18 cellular contexts compared by ENCODE assay signal in genomic region chr13:80217614-80218456, GRCh38.
DNase-seq lines count a peak whose midpoint lies in the region; ATAC-seq, FAIRE-seq and TF ChIP-seq lines count a peak whose summit lies in the region.
"Had no signal": no experiment of that assay in that cellular context is flagged by ENCODE, and none has a peak within 500 bp of the region (broad histone marks: within the 10 kb centered on the region; RNA-seq: fewer than 3 reads in every experiment).

No MANE protein-coding gene starts in this region.

- no peaks in the 10 kb centered on the region for H3K9me3 Mint-ChIP-seq in astrocyte (ENCODE audit: unreplicated experiment)
- peaks cover 4% of the 10 kb centered on the region for H3K9me3 Mint-ChIP-seq in activated CD8-positive, alpha-beta memory T cell treated with anti-CD3 and anti-CD28 coated beads, Interleukin-2, amount 10 ng/mL, durations not matched to agents 7 days and 5 days (ENCODE audit: low read depth)

- H4K91ac ChIP-seq in IMR-90 (ENCODE audit: insufficient read depth, low read depth, low read length): peak overlapping the region; percentile 32; the same call in 1 of the 2 replicates

- H2AK9ac ChIP-seq in IMR-90 (replicated peaks; ENCODE audit: low read depth, low read length, poor library complexity): no peak overlapping the region

- TF ChIP-seq CTCF in IMR-90 (conservative IDR thresholded peaks at IDR 0.05; ENCODE audit: low read depth, low read length): no peak
- TF ChIP-seq CTCF in astrocyte (IDR thresholded peaks at IDR 0.05; ENCODE audit: insufficient read depth, low read depth, low read length): no peak
- no peak for TF ChIP-seq CTCF in omental fat pad (IDR thresholded peaks at IDR 0.05)

- H3K4ac ChIP-seq in IMR-90 (ENCODE audit: low read depth, low read length): peak overlapping the region; percentile 77

- no peaks in the 10 kb centered on the region for H3K36me3 ChIP-seq in IMR-90 (ENCODE audit: control insufficient read depth, insufficient read depth, low read length)
- H3K36me3 ChIP-seq in astrocyte (ENCODE audit: insufficient read depth, low read length): no peaks in the 10 kb centered on the region
- H3K36me3 ChIP-seq: MG63, right lobe of liver had no signal

- no peak overlapping the region for H3K27ac ChIP-seq in IMR-90 (ENCODE audit: insufficient read depth, low read length)
- peak overlapping the region; percentile 89 for H3K27ac ChIP-seq in astrocyte (ENCODE audit: low read depth, low read length)
- H3K27ac ChIP-seq: right lobe of liver had no signal

- TF ChIP-seq POLR2A in IMR-90 (IDR thresholded peaks at IDR 0.05; ENCODE audit: low read depth, low read length): no peak

- no peaks in the 10 kb centered on the region for H3K36me3 Mint-ChIP-seq in astrocyte (ENCODE audit: low read depth, unreplicated experiment)
- no peaks in the 10 kb centered on the region for H3K36me3 Mint-ChIP-seq in activated CD8-positive, alpha-beta memory T cell treated with anti-CD3 and anti-CD28 coated beads, Interleukin-2, amount 10 ng/mL, durations not matched to agents 7 days and 5 days
- H3K36me3 Mint-ChIP-seq: CD4-positive, CD25-positive, alpha-beta regulatory T cell; T-cell had no signal

- H3K4me3 ChIP-seq in IMR-90 (ENCODE audit: insufficient read depth, low read depth, low read length) (no peak overlapping the region), astrocyte (ENCODE audit: insufficient read depth, low read depth, low read length) (no peak overlapping the region)
- H3K4me3 ChIP-seq: MG63, right lobe of liver had no signal

- 59% methylated on average over 4 of the region's 7 CpGs; no CpG with 5 or more reads in 1 of the 2 experiments for WGBS in IMR-90 (ENCODE audit: extremely low coverage in 2 of 2, insufficient read length in 1 of 2), 2 experiments

- dilution Hi-C loops in IMR-90 (cut with HindIII; ENCODE audit: low sequenced_read_pairs, unreplicated experiment): no loop called here

- ATAC-seq in IMR-90 (ENCODE audit: low read depth) (no peak), omental fat pad (ENCODE audit: low FRiP score) (no peak)
- no peak for ATAC-seq in activated CD8-positive, alpha-beta memory T cell treated with anti-CD3 and anti-CD28 coated beads, Interleukin-2, amount 10 ng/mL, durations not matched to agents 7 days and 5 days
- ATAC-seq: T-cell had no signal

- peak overlapping the region; percentile 59; the same call in 1 of the 2 replicates for H2AK5ac ChIP-seq in IMR-90 (ENCODE audit: low read depth, low read length)

- H3K4me1 Mint-ChIP-seq in astrocyte (ENCODE audit: low read depth, unreplicated experiment): peaks cover 19% of the 10 kb centered on the region
- H3K4me1 Mint-ChIP-seq in activated CD8-positive, alpha-beta memory T cell treated with anti-CD3 and anti-CD28 coated beads, Interleukin-2, amount 10 ng/mL, durations not matched to agents 7 days and 5 days: no peaks in the 10 kb centered on the region
- H3K4me1 Mint-ChIP-seq: CD4-positive, CD25-positive, alpha-beta regulatory T cell; T-cell had no signal

- peaks cover 9% of the 10 kb centered on the region for H3K4me1 ChIP-seq in IMR-90 (ENCODE audit: control insufficient read depth, insufficient read depth, low read length)
- H3K4me1 ChIP-seq in astrocyte (ENCODE audit: insufficient read depth, low read length): peaks cover 30% of the 10 kb centered on the region

- H2BK20ac ChIP-seq in IMR-90 (ENCODE audit: low read depth, low read length): peak overlapping the region; percentile 66; the same call in 1 of the 2 replicates

- H3K9ac ChIP-seq in IMR-90 (ENCODE audit: low read depth, low read length) (no peak overlapping the region), astrocyte (ENCODE audit: low read length) (peak overlapping the region; percentile 58)

- no peak for TF ChIP-seq RAD21 in IMR-90 (IDR thresholded peaks at IDR 0.05; ENCODE audit: low read length)

- H3K23ac ChIP-seq in IMR-90 (ENCODE audit: low read depth, low read length): 0 out of 2 replicates have a peak overlapping the region, but pooled peaks have one; percentile 41

- peak overlapping the region; percentile 5; the same call in 1 of the 2 replicates for H3K18ac ChIP-seq in IMR-90 (ENCODE audit: low read depth, low read length)

- FAIRE-seq in astrocyte (lab: Jason Lieb, UNC): peak; percentile 73
- FAIRE-seq: islet of Langerhans had no signal

- intact Hi-C loops in IMR-90 (cut with micrococcal nuclease): loop anchor here (5.0 to 10.0 kb wide), 2 partner anchors 173 to 441 kb away; no protein-coding TSS in a partner anchor

- H2AFZ ChIP-seq in IMR-90 (replicated peaks; ENCODE audit: low read length, poor library complexity) (peak overlapping the region; percentile 64), astrocyte (ENCODE audit: low read depth, low read length) (peak overlapping the region; percentile 40)

- no TSS peak for BruUV-seq in IMR-90 (replicated peaks; lab: Mats Ljungman, UMichigan)

- H3K4me3 Mint-ChIP-seq in astrocyte (ENCODE audit: unreplicated experiment): no peak overlapping the region
- no peak overlapping the region for H3K4me3 Mint-ChIP-seq in activated CD8-positive, alpha-beta memory T cell treated with anti-CD3 and anti-CD28 coated beads, Interleukin-2, amount 10 ng/mL, durations not matched to agents 7 days and 5 days
- H3K4me3 Mint-ChIP-seq: CD4-positive, CD25-positive, alpha-beta regulatory T cell; T-cell had no signal

- H3K14ac ChIP-seq in IMR-90 (replicated peaks; ENCODE audit: low read depth, low read length): peak overlapping the region; percentile 64

- H3K4me2 ChIP-seq in IMR-90 (ENCODE audit: low read depth, low read length) (peak overlapping the region; percentile 29; the same call in 1 of the 2 replicates), astrocyte (ENCODE audit: low read length) (peak overlapping the region; percentile 72)

- H2BK15ac ChIP-seq in IMR-90 (ENCODE audit: low read depth, low read length): peak overlapping the region; percentile 47; the same call in 2 of the 3 replicates

- H3K79me1 ChIP-seq in IMR-90 (ENCODE audit: low read depth in 1 of 2, low read length in 2 of 2): no peaks in the 10 kb centered on the region

- CTCF ChIA-PET in IMR-90 (lab: Yijun Ruan, JAX): interaction anchor here (1.2 kb wide), 1 partner anchor 43 kb away, joined by 3 read pairs; no protein-coding TSS in a partner anchor
- CTCF ChIA-PET in activated CD8-positive, alpha-beta memory T cell treated with anti-CD3 and anti-CD28 coated beads, Interleukin-2, amount 10 ng/mL, durations not matched to agents 7 days and 5 days (lab: Charles Lee): no interaction called here

- H4K5ac ChIP-seq in IMR-90 (ENCODE audit: low read depth, low read length): no peak overlapping the region

- H3K79me2 ChIP-seq in astrocyte (ENCODE audit: insufficient read depth, low read length): no peaks in the 10 kb centered on the region

- H3K27me3 Mint-ChIP-seq in astrocyte (ENCODE audit: low read depth, unreplicated experiment): no peaks in the 10 kb centered on the region
- no peaks in the 10 kb centered on the region for H3K27me3 Mint-ChIP-seq in activated CD8-positive, alpha-beta memory T cell treated with anti-CD3 and anti-CD28 coated beads, Interleukin-2, amount 10 ng/mL, durations not matched to agents 7 days and 5 days
- H3K27me3 Mint-ChIP-seq: CD4-positive, CD25-positive, alpha-beta regulatory T cell; T-cell had no signal

- no peaks in the 10 kb centered on the region for H3K9me3 ChIP-seq in IMR-90 (ENCODE audit: control insufficient read depth, insufficient read depth, low read length)
- no peaks in the 10 kb centered on the region for H3K9me3 ChIP-seq in astrocyte (ENCODE audit: insufficient read depth, low read depth, low read length)
- H3K9me3 ChIP-seq: MG63, right lobe of liver had no signal

- H4K20me1 ChIP-seq in IMR-90 (ENCODE audit: insufficient read depth, low read length) (no peaks in the 10 kb centered on the region), astrocyte (ENCODE audit: insufficient read depth, low read length) (no peaks in the 10 kb centered on the region)

- peak overlapping the region; percentile 4 for H3K27ac Mint-ChIP-seq in astrocyte (ENCODE audit: unreplicated experiment)
- no peak overlapping the region for H3K27ac Mint-ChIP-seq in activated CD8-positive, alpha-beta memory T cell treated with anti-CD3 and anti-CD28 coated beads, Interleukin-2, amount 10 ng/mL, durations not matched to agents 7 days and 5 days
- H3K27ac Mint-ChIP-seq: CD4-positive, CD25-positive, alpha-beta regulatory T cell; T-cell had no signal

- no peak overlapping the region for H3K56ac ChIP-seq in IMR-90 (ENCODE audit: extremely low read depth, insufficient read depth, low read length)

- in situ Hi-C loops in IMR-90 (cut with MboI; ENCODE audit: low sequenced_read_pairs): loop anchor here (10.0 kb wide), 1 partner anchor 117 kb away; no protein-coding TSS in a partner anchor

- 0 out of 2 replicates have a peak, but pooled peaks cover 10% of the 10 kb centered on the region for H3K9me1 ChIP-seq in IMR-90 (ENCODE audit: insufficient read depth, low read length)

- no peaks in the 10 kb centered on the region for H3K27me3 ChIP-seq in IMR-90 (ENCODE audit: control insufficient read depth, insufficient read depth, low read length)
- no peaks in the 10 kb centered on the region for H3K27me3 ChIP-seq in astrocyte (ENCODE audit: insufficient read depth, low read length)
- H3K27me3 ChIP-seq: MG63, right lobe of liver had no signal

- peak overlapping the region; percentile 47; the same call in 1 of the 2 replicates for H2BK120ac ChIP-seq in IMR-90 (ENCODE audit: low read depth, low read length)

- DNase-seq in IMR-90 (peak; percentile 71), astrocyte (ENCODE audit: low read depth) (peak; percentile 97), iris pigment epithelial cell (ENCODE audit: low read depth) (peak; percentile 86), omental fat pad (ENCODE audit: low spot score) (no peak), hepatic stellate cell (ENCODE audit: low spot score) (no peak), NCI-H510A (lab: John Stamatoyannopoulos, UW) (no peak)
- DNase-seq in activated CD8-positive, alpha-beta memory T cell treated with anti-CD3 and anti-CD28 coated beads, Interleukin-2, amount 10 ng/mL, durations not matched to agents 7 days and 5 days: no peak
- DNase-seq: activated CD4-positive, alpha-beta T cell treated with anti-CD3 and anti-CD28 coated beads for 48 hours; activated T-cell treated with anti-CD3 and anti-CD28 coated beads, Interleukin-2, amount 50 U/mL, for 48 hours; CD4-positive, CD25-positive, alpha-beta regulatory T cell; foreskin fibroblast; MG63; NCI-H2081; NK-92 treated with Interleukin-12 subunit alpha and Interleukin-12 subunit beta, amount 100 ng/mL, for 24 hours; right lobe of liver; stimulated activated naive CD4-positive, alpha-beta T cell treated with Interleukin-2 at 50 U/mL for 16 hours; T-cell had no signal

- peak overlapping the region in 1 of 2 experiments; percentile 61; a peak in 2 of 4 replicates for H4K8ac ChIP-seq in IMR-90 (ENCODE audit: low read depth in 2 of 2, low read length in 2 of 2)

- POLR2A ChIA-PET in IMR-90 (lab: Charles Lee; ENCODE audit: unreplicated experiment): no interaction called here

- peak overlapping the region; percentile 44 for H2BK5ac ChIP-seq in IMR-90 (ENCODE audit: low read depth, low read length, poor library complexity, severe bottlenecking)

TF ChIP-seq in IMR-90, 13 proteins besides CTCF, POLR2A, EP300 and RAD21 (continues in another document):
- TF ChIP-seq RFX5 (IDR thresholded peaks at IDR 0.05; ENCODE audit: low read depth, low read length): no peak
- TF ChIP-seq MAZ (IDR thresholded peaks at IDR 0.05; ENCODE audit: borderline replicate concordance, low read depth, low read length): no peak
- TF ChIP-seq MAFK (IDR thresholded peaks at IDR 0.05; ENCODE audit: low read depth, low read length): no peak

Comparison
In these comparisons a context has a peak if more than half of its experiments do, and no peak if none do; other contexts are left out.
1. DNase-seq: peak in IMR-90 (single experiment), astrocyte (single experiment) and iris pigment epithelial cell (single experiment); none in omental fat pad (single experiment), hepatic stellate cell (single experiment), activated CD8-positive, alpha-beta memory T cell treated with anti-CD3 and anti-CD28 coated beads, Interleukin-2, amount 10 ng/mL, durations not matched to agents 7 days and 5 days (single experiment) and NCI-H510A (single experiment).